22 cellular contexts compared by ENCODE assay signal in the genomic region with DNA sequence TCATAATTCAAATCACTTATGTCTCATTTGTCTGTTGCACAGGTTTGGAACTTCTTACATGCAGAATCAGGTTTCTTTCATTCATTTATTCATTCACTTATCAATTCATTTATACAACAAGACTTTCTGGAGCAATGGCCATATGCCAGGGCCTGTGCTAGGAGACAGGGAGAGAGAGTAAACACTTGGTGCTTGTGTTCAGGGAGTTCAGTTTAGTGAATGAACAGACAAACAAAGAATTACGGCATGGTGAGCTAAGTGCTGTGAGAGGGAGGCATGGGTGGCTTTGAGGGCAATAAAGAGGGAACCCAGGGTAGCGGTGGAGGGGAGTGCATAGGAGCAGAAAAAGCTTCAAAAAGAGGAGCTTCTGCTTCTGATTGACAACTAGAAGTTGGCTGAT. TPM values are rescaled to one million over a fixed set of nuclear protein-coding genes. Genes with fewer than 3 reads are reported as not detected.
DNase-seq lines count a peak whose midpoint lies in the region; ATAC-seq, FAIRE-seq and TF ChIP-seq lines count a peak whose summit lies in the region.
"Had no signal": no experiment of that assay in that cellular context is flagged by ENCODE, and none has a peak within 500 bp of the region (broad histone marks: within the 10 kb centered on the region; RNA-seq: fewer than 3 reads in every experiment).

No MANE protein-coding gene starts in this region.

- no peaks in the 10 kb centered on the region for H3K9me3 Mint-ChIP-seq in progenitor cell of endocrine pancreas (ENCODE audit: low read depth)
- H3K9me3 Mint-ChIP-seq: activated naive CD4-positive, alpha-beta T cell treated with anti-CD3 and anti-CD28 coated beads, Interleukin-2, amount 50 U/mL, for 72 hours had no signal

- no peak for TF ChIP-seq CTCF in progenitor cell of endocrine pancreas (IDR thresholded peaks at IDR 0.05; ENCODE audit: unreplicated experiment)

- peak; percentile 95 for FAIRE-seq in islet of Langerhans (lab: Jason Lieb, UNC)
- FAIRE-seq: A204.1, endothelial cell of umbilical vein, keratinocyte, TTC549 had no signal

- H3K27ac Mint-ChIP-seq in progenitor cell of endocrine pancreas, result peak overlapping the region; percentile 4
- H3K27ac Mint-ChIP-seq: activated naive CD4-positive, alpha-beta T cell treated with anti-CD3 and anti-CD28 coated beads, Interleukin-2, amount 50 U/mL, for 72 hours; stimulated activated naive B cell treated with anti-CD40 and anti-IgM and Interleukin-4, amounts not matched to agents 10 μg/mL and 1 μg/mL and 100 μg/mL, for 72 hours had no signal

- peaks cover 23% of the 10 kb centered on the region for H3K27me3 Mint-ChIP-seq in progenitor cell of endocrine pancreas

- DNase-seq in NCI-H1436 treated with DMSO at 0.1 percent for 48 hours (lab: John Stamatoyannopoulos, UW) (peak; percentile 4), NCI-H1436 (lab: John Stamatoyannopoulos, UW) (no peak), NCI-H510A (lab: John Stamatoyannopoulos, UW) (peak; percentile 33), progenitor cell of endocrine pancreas (ENCODE audit: low spot score, unreplicated experiment) (no peak), NCI-H1694 (lab: John Stamatoyannopoulos, UW) (no peak)
- DNase-seq in effector CD4-positive, alpha-beta T cell, result no peak
- DNase-seq: activated CD4-positive, alpha-beta T cell treated with anti-CD3 and anti-CD28 coated beads, Interleukin-2, amount 50 U/mL, for 1 hour; activated T-cell treated with anti-CD3 and anti-CD28 coated beads, Interleukin-2, amount 50 U/mL, for 1 hour; colonic mucosa; Karpas-422; NCI-H187; NK-92 treated with Interleukin-12 subunit alpha and Interleukin-12 subunit beta, amount 100 ng/mL, for 24 hours; right cardiac atrium; stimulated activated naive B cell treated with anti-CD40 and anti-IgM and Interleukin-4, amounts not matched to agents 10 μg/mL and 1 μg/mL and 100 μg/mL, for 72 hours; tibial artery had no signal

- no peaks in the 10 kb centered on the region for H3K4me1 Mint-ChIP-seq in progenitor cell of endocrine pancreas (ENCODE audit: low read depth)

- no peak for ATAC-seq in HG03342 (IDR thresholded peaks at IDR 0.05; ENCODE audit: unreplicated experiment)
- ATAC-seq: activated naive CD4-positive, alpha-beta T cell treated with anti-CD3 and anti-CD28 coated beads, Interleukin-2, amount 50 U/mL, for 72 hours; right cardiac atrium; stimulated activated naive B cell treated with anti-CD40 and anti-IgM and Interleukin-4, amounts not matched to agents 10 μg/mL and 1 μg/mL and 100 μg/mL, for 72 hours had no signal

- no peaks in the 10 kb centered on the region for H3K36me3 Mint-ChIP-seq in progenitor cell of endocrine pancreas (ENCODE audit: insufficient read depth)
- H3K36me3 Mint-ChIP-seq: activated naive CD4-positive, alpha-beta T cell treated with anti-CD3 and anti-CD28 coated beads, Interleukin-2, amount 50 U/mL, for 72 hours had no signal

- no peak overlapping the region for H3K4me3 Mint-ChIP-seq in progenitor cell of endocrine pancreas (ENCODE audit: low read depth)
- H3K4me3 Mint-ChIP-seq: stimulated activated naive B cell treated with anti-CD40 and anti-IgM and Interleukin-4, amounts not matched to agents 10 μg/mL and 1 μg/mL and 100 μg/mL, for 72 hours had no signal

RNA-seq across cellular contexts. Expression of a gene that starts 8.5 kb away (rescaled TPM):
- 87.4 and 95.3 TPM in 2 replicates for total RNA-seq in progenitor cell of endocrine pancreas

Comparison
In these comparisons a context has a peak if more than half of its experiments do, and no peak if none do; other contexts are left out.
1. DNase-seq: peak in NCI-H1436 treated with DMSO at 0.1 percent for 48 hours (single experiment) and NCI-H510A (single experiment); none in NCI-H1436 (single experiment), progenitor cell of endocrine pancreas (single experiment), NCI-H1694 (single experiment) and effector CD4-positive, alpha-beta T cell (single experiment).